8 cellular contexts compared by ENCODE assay signal in genomic region chr22:49970528-49971231, GRCh38. TPM values are rescaled to one million over a fixed set of nuclear protein-coding genes. Genes with fewer than 3 reads are reported as not detected.
DNase-seq lines count a peak whose midpoint lies in the region; ATAC-seq and TF ChIP-seq lines count a peak whose summit lies in the region.

No MANE protein-coding gene starts in this region.

- no peak overlapping the region for H3K4me2 ChIP-seq in neural cell (ENCODE audit: low read length)

- peak overlapping the region; percentile 76 for H3K4me3 Mint-ChIP-seq in stimulated activated naive CD8-positive, alpha-beta T cell treated with anti-CD3 and anti-CD28 coated beads, Interleukin-15, Interleukin-2, amounts not matched to agents 100 ng/mL and 50 ng/mL, for 24 hours

- peak overlapping the region; percentile 40 for H3K27ac ChIP-seq in HUES48 (ENCODE audit: low read depth, low read length)
- H3K27ac ChIP-seq in foreskin keratinocyte: no peak overlapping the region
- H3K27ac ChIP-seq in neural cell (ENCODE audit: low read length): no peak overlapping the region

- DNase-seq in Caki2 (ENCODE audit: low read depth): peak; percentile 100
- DNase-seq in SHP77 treated with DMSO at 0.1 percent for 48 hours (lab: John Stamatoyannopoulos, UW): peak; percentile 54
- DNase-seq in activated gamma-delta T cell (lab: John Stamatoyannopoulos, UW): peak; percentile 91
- DNase-seq in foreskin keratinocyte: peak; percentile 83 to 88

- peak overlapping the region; percentile 48 for H3K4me3 ChIP-seq in HUES48 (ENCODE audit: low read depth, low read length)
- peak overlapping the region; percentile 5 for H3K4me3 ChIP-seq in neural cell (ENCODE audit: low read length)

- H3K27ac Mint-ChIP-seq in stimulated activated naive CD8-positive, alpha-beta T cell treated with anti-CD3 and anti-CD28 coated beads, Interleukin-15, Interleukin-2, amounts not matched to agents 100 ng/mL and 50 ng/mL, for 24 hours: peak overlapping the region; percentile 97

- H3K9me3 Mint-ChIP-seq in stimulated activated naive CD8-positive, alpha-beta T cell treated with anti-CD3 and anti-CD28 coated beads, Interleukin-15, Interleukin-2, amounts not matched to agents 100 ng/mL and 50 ng/mL, for 24 hours: peaks cover 4% of the 10 kb centered on the region

- H3K9ac ChIP-seq in HUES48 (ENCODE audit: low read depth, low read length) (peak overlapping the region; percentile 20), neural cell (ENCODE audit: low read length) (no peak overlapping the region)

- no peak for TF ChIP-seq CTCF in foreskin keratinocyte (conservative IDR thresholded peaks at IDR 0.05)
- TF ChIP-seq CTCF in neural cell (IDR thresholded peaks at IDR 0.05; ENCODE audit: poor library complexity, severe bottlenecking): no peak

- H3K4me1 Mint-ChIP-seq in stimulated activated naive CD8-positive, alpha-beta T cell treated with anti-CD3 and anti-CD28 coated beads, Interleukin-15, Interleukin-2, amounts not matched to agents 100 ng/mL and 50 ng/mL, for 24 hours (ENCODE audit: low read depth): peaks cover 39% of the 10 kb centered on the region

- no peak overlapping the region for H2AFZ ChIP-seq in neural cell (ENCODE audit: low read depth, low read length)

- no peak for TF ChIP-seq EP300 in neural cell (conservative IDR thresholded peaks at IDR 0.05; ENCODE audit: poor library complexity, severe bottlenecking)

- no peaks in the 10 kb centered on the region for H3K27me3 Mint-ChIP-seq in stimulated activated naive CD8-positive, alpha-beta T cell treated with anti-CD3 and anti-CD28 coated beads, Interleukin-15, Interleukin-2, amounts not matched to agents 100 ng/mL and 50 ng/mL, for 24 hours

- H3K9me3 ChIP-seq in HUES48 (ENCODE audit: control insufficient read depth, insufficient read depth, low read length) (no peaks in the 10 kb centered on the region), neural cell (ENCODE audit: low read length) (no peaks in the 10 kb centered on the region)

- no peaks in the 10 kb centered on the region for H3K9me2 ChIP-seq in neural cell (ENCODE audit: insufficient read depth, low read length)

- H4K20me1 ChIP-seq in neural cell (ENCODE audit: insufficient read depth): no peaks in the 10 kb centered on the region

- H3K36me3 ChIP-seq in HUES48 (ENCODE audit: control insufficient read depth, insufficient read depth, low read length): no peaks in the 10 kb centered on the region
- H3K36me3 ChIP-seq in neural cell (ENCODE audit: insufficient read depth, low read length): no peaks in the 10 kb centered on the region

- no peak for TF ChIP-seq RAD21 in neural cell (conservative IDR thresholded peaks at IDR 0.05)

- H3K4me1 ChIP-seq in HUES48 (ENCODE audit: control insufficient read depth, insufficient read depth, low read length): peaks cover 7% of the 10 kb centered on the region; the same call in 1 of the 2 replicates
- no peaks in the 10 kb centered on the region for H3K4me1 ChIP-seq in foreskin keratinocyte

- no peaks in the 10 kb centered on the region for H3F3A ChIP-seq in neural cell (ENCODE audit: insufficient read depth, low read length, poor library complexity, severe bottlenecking)

- H3K27me3 ChIP-seq in HUES48 (ENCODE audit: control insufficient read depth, insufficient read depth, low read length) (peaks cover 24% of the 10 kb centered on the region), foreskin keratinocyte (peaks cover 13% of the 10 kb centered on the region), neural cell (ENCODE audit: insufficient read depth, low read depth, low read length) (peaks cover 23% of the 10 kb centered on the region)

- in situ Hi-C loops in Caki2 (cut with HindIII; ENCODE audit: low pct_unique_long_range_greater_than_20kb, low sequenced_read_pairs): no loop called here

- ATAC-seq in GM21360 (IDR thresholded peaks at IDR 0.05; ENCODE audit: unreplicated experiment): peak; percentile 60
- ATAC-seq in foreskin keratinocyte: peak; percentile 86

- H3K79me2 ChIP-seq in neural cell (replicated peaks; ENCODE audit: insufficient read depth, low read length): no peaks in the 10 kb centered on the region

- H3K36me3 Mint-ChIP-seq in stimulated activated naive CD8-positive, alpha-beta T cell treated with anti-CD3 and anti-CD28 coated beads, Interleukin-15, Interleukin-2, amounts not matched to agents 100 ng/mL and 50 ng/mL, for 24 hours (ENCODE audit: low read depth): no peaks in the 10 kb centered on the region

TF ChIP-seq in neural cell, 6 proteins besides CTCF, POLR2A, EP300 and RAD21:
- TF ChIP-seq REST (IDR thresholded peaks at IDR 0.05; ENCODE audit: borderline replicate concordance): no peak
- no peak for TF ChIP-seq MXI1 (conservative IDR thresholded peaks at IDR 0.05; ENCODE audit: poor library complexity, severe bottlenecking)
- TF ChIP-seq SMC3 (conservative IDR thresholded peaks at IDR 0.05; ENCODE audit: poor library complexity): no peak
- no peak for TF ChIP-seq TAF1 (IDR thresholded peaks at IDR 0.05; ENCODE audit: low read depth)
- TF ChIP-seq EZH2 (IDR thresholded peaks at IDR 0.05; ENCODE audit: borderline replicate concordance, insufficient read depth, low read length, poor library complexity, severe bottlenecking): no peak
- no peak for TF ChIP-seq POLR2AphosphoS5 (IDR thresholded peaks at IDR 0.05)

RNA-seq across cellular contexts. Expression of gene PIM3, which starts 10.1 kb away (rescaled TPM):
- total RNA-seq in Caki2 (2014; rRNA removed; shearing (Covaris generic); ENCODE audit: low replicate concordance): 138 and 142 TPM in 2 replicates
- total RNA-seq in foreskin keratinocyte: 11.9 and 15.8 TPM in 2 replicates
- polyA plus RNA-seq in foreskin keratinocyte (13.6 and 16.6 TPM in 2 replicates), neural cell (28.7 and 32.6 TPM in 2 replicates)
- polyA minus RNA-seq in neural cell: 18.8 and 25.3 TPM in 2 replicates

RNA-seq across cellular contexts. Expression of gene IL17REL, which starts 41.9 kb away (rescaled TPM):
- total RNA-seq in Caki2 (2014; rRNA removed; shearing (Covaris generic); ENCODE audit: low replicate concordance): not detected in 2 replicates
- total RNA-seq in foreskin keratinocyte: not detected in 2 replicates
- polyA plus RNA-seq in foreskin keratinocyte: not detected in 2 replicates
- not detected in 2 replicates for polyA plus RNA-seq in neural cell
- not detected in 2 replicates for polyA minus RNA-seq in neural cell

RNA-seq across cellular contexts. Expression of gene CRELD2, which starts 52.2 kb away (rescaled TPM):
- 44.7 and 60.4 TPM in 2 replicates for total RNA-seq in Caki2 (2014; rRNA removed; shearing (Covaris generic); ENCODE audit: low replicate concordance)
- 35.9 and 43.2 TPM in 2 replicates for total RNA-seq in foreskin keratinocyte
- 46.6 and 61.7 TPM in 2 replicates for polyA plus RNA-seq in foreskin keratinocyte
- polyA plus RNA-seq in neural cell: 83.2 and 97.3 TPM in 2 replicates
- 29.0 and 29.8 TPM in 2 replicates for polyA minus RNA-seq in neural cell

RNA-seq across cellular contexts. Expression of gene ALG12, which starts 52.4 kb away (rescaled TPM):
- total RNA-seq in Caki2 (2014; rRNA removed; shearing (Covaris generic); ENCODE audit: low replicate concordance): 39.1 and 45.1 TPM in 2 replicates
- total RNA-seq in foreskin keratinocyte: 12.7 and 15.4 TPM in 2 replicates
- 16.2 and 17.5 TPM in 2 replicates for polyA plus RNA-seq in foreskin keratinocyte
- polyA plus RNA-seq in neural cell: 12.5 and 14.3 TPM in 2 replicates
- polyA minus RNA-seq in neural cell: 13.4 TPM in 2 replicates
